ENCODE assay signal across 22 cellular contexts in genomic region chr3:57041674-57042073, GRCh38. TPM values are rescaled to one million over a fixed set of nuclear protein-coding genes. Genes with fewer than 3 reads are reported as not detected.
DNase-seq lines count a peak whose midpoint lies in the region; ATAC-seq, FAIRE-seq and TF ChIP-seq lines count a peak whose summit lies in the region.
"Had no signal": no experiment of that assay in that cellular context is flagged by ENCODE, and none has a peak within 500 bp of the region (broad histone marks: within the 10 kb centered on the region; RNA-seq: fewer than 3 reads in every experiment).

No MANE protein-coding gene starts in this region.

- FAIRE-seq in K562 (lab: Jason Lieb, UNC) = no peak
- FAIRE-seq: A204.1 had no signal

- ATAC-seq in K562 (no peak), HG03460 (IDR thresholded peaks at IDR 0.05; ENCODE audit: unreplicated experiment) (no peak), GM18517 (IDR thresholded peaks at IDR 0.05; ENCODE audit: unreplicated experiment) (no peak)
- ATAC-seq: CD8-positive, alpha-beta T cell had no signal

- no peak for TF ChIP-seq POLR2A in K562 (conservative IDR thresholded peaks at IDR 0.05)
- no peak for TF ChIP-seq POLR2A in thyroid gland (IDR thresholded peaks at IDR 0.05)

- no peak for TF ChIP-seq EP300 in K562 (IDR thresholded peaks at IDR 0.05; ENCODE audit: low read length)

- H3K9me3 ChIP-seq in K562 (replicated peaks; ENCODE audit: control insufficient read depth, insufficient read depth, low read depth, low read length) (no peaks in the 10 kb centered on the region), left ventricle myocardium inferior (replicated peaks) (no peaks in the 10 kb centered on the region), thyroid gland (no peaks in the 10 kb centered on the region)

- 0% methylated on average over 6 of the region's 6 CpGs for WGBS in K562 (ENCODE audit: insufficient coverage, low coverage, missing lambda C conversion rate)
- 72 to 84% methylated on average over 6 of the region's 6 CpGs for WGBS in thyroid gland, 2 donors

- H3K4me2 ChIP-seq in K562 (ENCODE audit: insufficient read depth, low read length) = no peak overlapping the region

- no peak for TF ChIP-seq RAD21 in K562 (CRISPR knock-in tag; conservative IDR thresholded peaks at IDR 0.05 in 1 of 2, IDR thresholded peaks at IDR 0.05 in 1 of 2)

- no peaks in the 10 kb centered on the region for H3K79me2 ChIP-seq in K562 (ENCODE audit: control insufficient read depth, insufficient read depth, low read length)

- TF ChIP-seq CTCF in 22Rv1 (IDR thresholded peaks at IDR 0.05) (no peak), K562 (IDR thresholded peaks at IDR 0.05 in 2 of 3, conservative IDR thresholded peaks at IDR 0.05 in 1 of 3; ENCODE audit: insufficient read depth in 2 of 3, low read depth in 1 of 3, low read length in 3 of 3) (no peak), left ventricle myocardium inferior (IDR thresholded peaks at IDR 0.05; ENCODE audit: borderline replicate concordance) (no peak), thyroid gland (IDR thresholded peaks at IDR 0.05) (no peak)

- in situ Hi-C loops in K562 (cut with MboI) = no loop called here

- DNase-seq in K562 (ENCODE audit: extremely low read depth in 1 of 4, low spot score in 3 of 4) = no peak
- DNase-seq in left ventricle myocardium inferior = no peak
- peak; percentile 73 for DNase-seq in posterior vena cava (ENCODE audit: low spot score)
- no peak for DNase-seq in UCSD-AML1 (lab: John Stamatoyannopoulos, UW; ENCODE audit: unreplicated experiment)
- no peak for DNase-seq in thyroid gland
- DNase-seq: Calu3; CD8-positive, alpha-beta T cell; GF-D8; HCEC 1CT; KBM-7; MV-4-11; NCI-H1417; NCI-H187; NCI-H2227 treated with DMSO at 0.1 percent for 48 hours; NCI-H510A treated with DMSO at 0.1 percent for 48 hours; NCI-H774; SHP77 treated with DMSO at 0.1 percent for 48 hours had no signal

- H3K4me1 ChIP-seq in K562 (replicated peaks in 1 of 2; ENCODE audit: control insufficient read depth in 2 of 2, insufficient read depth in 2 of 2, low read length in 2 of 2) (no peaks in the 10 kb centered on the region; a peak in 1 of 5 replicates), left ventricle myocardium inferior (peaks cover 33% of the 10 kb centered on the region), thyroid gland (peaks cover 4 to 14% of the 10 kb centered on the region in 2 donors)

- H3K27me3 ChIP-seq in K562 (ENCODE audit: control insufficient read depth in 2 of 2, insufficient read depth in 2 of 2, low read length in 2 of 2) (peaks cover 0 to 8% of the 10 kb centered on the region in 2 experiments; a peak in 1 of 5 replicates), left ventricle myocardium inferior (ENCODE audit: low read depth) (no peaks in the 10 kb centered on the region), thyroid gland (no peaks in the 10 kb centered on the region)

- H3K36me3 ChIP-seq in K562 (ENCODE audit: control insufficient read depth, insufficient read depth, low read length) (no peaks in the 10 kb centered on the region), left ventricle myocardium inferior (no peaks in the 10 kb centered on the region), thyroid gland (no peaks in the 10 kb centered on the region)

- H3K9me1 ChIP-seq in K562 (ENCODE audit: control insufficient read depth, insufficient read depth, low read length) = no peaks in the 10 kb centered on the region

- POLR2A ChIA-PET in K562 (lab: Yijun Ruan, JAX) = interaction anchor here (0.6 kb wide), 1 partner anchor 21 kb away, joined by 3 read pairs; no protein-coding TSS in a partner anchor

- intact Hi-C loops in K562 (cut with micrococcal nuclease) = no loop called here
- intact Hi-C loops in left ventricle myocardium inferior (cut with micrococcal nuclease) = no loop called here
- intact Hi-C loops in posterior vena cava (cut with DNase I) = no loop called here
- intact Hi-C loops in thyroid gland (cut with DNase I) = no loop called here

- H3K9ac ChIP-seq in K562 (ENCODE audit: insufficient read depth in 1 of 2, low read depth in 2 of 2, low read length in 2 of 2) = no peak overlapping the region

- H2AFZ ChIP-seq in K562 (ENCODE audit: low read depth, low read length) = no peak overlapping the region

- H3K4me3 ChIP-seq in K562 (no peak overlapping the region), left ventricle myocardium inferior (no peak overlapping the region), thyroid gland (replicated peaks in 1 of 3) (no peak overlapping the region)

- BruUV-seq in K562 (replicated peaks; lab: Mats Ljungman, UMichigan) = no TSS peak

- H3K27ac ChIP-seq in 22Rv1 (peak overlapping the region; percentile 29; the same call in 1 of the 2 replicates), K562 (ENCODE audit: extremely low read depth, low read depth, low read length) (no peak overlapping the region), left ventricle myocardium inferior (replicated peaks) (peak overlapping the region; percentile 20), thyroid gland (no peak overlapping the region)

- CTCF ChIA-PET in K562 (lab: Yijun Ruan, JAX; ENCODE audit: low intra/inter-chr PET ratio) = no interaction called here

- no peaks in the 10 kb centered on the region; the same call in 1 of the 2 replicates for H4K20me1 ChIP-seq in K562 (replicated peaks; ENCODE audit: control insufficient read depth, insufficient read depth, low read length)

TF ChIP-seq in K562, 482 proteins besides CTCF, POLR2A, EP300 and RAD21:
- TF ChIP-seq MTF1 (CRISPR knock-in tag; IDR thresholded peaks at IDR 0.05; ENCODE audit: borderline replicate concordance) (no peak), TEAD2 (tag; IDR thresholded peaks at IDR 0.05) (no peak), SNIP1 (IDR thresholded peaks at IDR 0.05; ENCODE audit: low read depth) (no peak), CBFA2T3 (IDR thresholded peaks at IDR 0.05) (0 out of 2 replicates have a peak, but pooled peaks have one; percentile 3), SP1 (CRISPR knock-in tag; IDR thresholded peaks at IDR 0.05) (no peak), ZNF436 (CRISPR knock-in tag; IDR thresholded peaks at IDR 0.05) (no peak), ZNF217 (CRISPR knock-in tag; IDR thresholded peaks at IDR 0.05) (no peak), THRA (IDR thresholded peaks at IDR 0.05) (no peak), RBM14 (IDR thresholded peaks at IDR 0.05; ENCODE audit: borderline replicate concordance, insufficient read depth, low read depth, low read length) (no peak)

RNA-seq across cellular contexts. Expression of gene SPATA12, which starts 18.8 kb away (rescaled TPM):
- total RNA-seq in K562 (2011; cell fraction: chromatin; rRNA removed; ENCODE audit: low replicate concordance) = not detected in 2 replicates
- not detected in 2 replicates for total RNA-seq in K562 (2011; cell fraction: nucleolus; rRNA removed)
- total RNA-seq in K562 (2011; cell fraction: nucleoplasm; rRNA removed) = not detected in 2 replicates
- total RNA-seq in K562 (2014; rRNA removed) = not detected in 2 replicates
- not detected in 2 replicates for total RNA-seq in K562 (2014; rRNA removed; fragmentation: Illumina TruSeq; extraction: Trizol)
- not detected in 2 replicates for total RNA-seq in K562 (2015; rRNA removed; fragmentation: Illumina TruSeq; extraction: Trizol)
- not detected in 2 replicates for total RNA-seq in K562 (2021)
- polyA plus RNA-seq in K562 (2011; rRNA removed) = not detected in 2 replicates
- not detected in 2 replicates for polyA plus RNA-seq in K562 (2011; cell fraction: cytosol; rRNA removed)
- polyA plus RNA-seq in K562 (2011; cell fraction: nucleus; rRNA removed) = not detected in 2 replicates
- polyA plus RNA-seq in K562 (2012) = not detected in 2 replicates
- polyA plus RNA-seq in K562 (2014; fragmentation: Illumina TruSeq; extraction: Trizol) = not detected in 2 replicates
- not detected for polyA plus RNA-seq in K562 (2014; fragmentation: Nextera tagmentation; extraction: Ambion mirVana)
- polyA plus RNA-seq in K562 (2014; rRNA removed) = not detected in 2 replicates
- polyA minus RNA-seq in K562 (2011; rRNA and poly(A)+ RNA removed) = not detected in 2 replicates
- polyA minus RNA-seq in K562 (2011; cell fraction: cytosol; rRNA and poly(A)+ RNA removed) = not detected in 2 replicates
- polyA minus RNA-seq in K562 (2011; cell fraction: nucleus; rRNA and poly(A)+ RNA removed) = not detected in 2 replicates
- not detected for total RNA-seq in left ventricle myocardium inferior
- not detected for total RNA-seq in posterior vena cava
- total RNA-seq in thyroid gland = not detected
- total RNA-seq: CD8-positive, alpha-beta T cell had no signal
- polyA plus RNA-seq: BJ had no signal

Comparison
In these comparisons a context has a peak if more than half of its experiments do, and no peak if none do; other contexts are left out.
1. H3K27ac ChIP-seq: peak in 22Rv1 (single experiment) and left ventricle myocardium inferior (single experiment); none in K562 (single experiment) and thyroid gland (0 of 3).